8 cellular contexts compared by ENCODE assay signal in the genomic region with DNA sequence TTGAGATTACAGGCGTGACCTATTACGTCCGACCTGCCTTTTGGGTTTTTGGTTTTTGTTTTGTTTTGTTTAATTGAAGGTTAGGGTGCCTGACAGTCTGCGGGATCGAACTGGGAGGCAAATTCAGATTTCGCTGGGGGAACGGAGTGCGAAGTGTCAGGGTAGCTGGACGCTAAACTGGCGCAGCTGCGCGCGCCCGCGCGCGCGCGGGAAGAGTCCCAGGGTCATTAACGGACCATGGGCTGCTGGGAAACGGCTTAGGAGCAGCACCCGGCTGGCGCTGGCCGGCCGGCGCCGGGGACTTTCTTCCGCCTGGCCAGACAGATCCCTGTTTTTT. TPM values are rescaled to one million over a fixed set of nuclear protein-coding genes. Genes with fewer than 3 reads are reported as not detected.
DNase-seq lines count a peak whose midpoint lies in the region; ATAC-seq and TF ChIP-seq lines count a peak whose summit lies in the region.

No MANE protein-coding gene starts in this region.

- no peak overlapping the region for H2BK120ac ChIP-seq in trophoblast cell (ENCODE audit: insufficient read depth, low read length, poor library complexity)

- peak overlapping the region; percentile 80 for H3K9ac ChIP-seq in KMS-11
- H3K9ac ChIP-seq in trophoblast cell (ENCODE audit: low read length): peak overlapping the region; percentile 52

- H2AK5ac ChIP-seq in trophoblast cell (ENCODE audit: low read length): no peak overlapping the region

- 1% methylated on average over 28 of the region's 28 CpGs for WGBS in heart right ventricle, 2 donors
- WGBS in trophoblast cell (ENCODE audit: extremely low coverage, insufficient coverage, insufficient read length): no CpG with 5 or more reads among the region's 28 CpGs

- intact Hi-C loops in heart right ventricle (cut with DNase I): loop anchor here (2.0 to 10.0 kb wide), 15 partner anchors 28 to 290 kb away; a partner anchor contains a TSS

- H3K4me1 ChIP-seq in KMS-11 (ENCODE audit: low read depth, poor library complexity, severe bottlenecking) (peaks cover 46% of the 10 kb centered on the region), heart right ventricle (peaks cover 27 to 79% (median 62%) of the 10 kb centered on the region in 9 donors), trophoblast cell (ENCODE audit: control insufficient read depth in 1 of 2, insufficient read depth in 2 of 2, low read length in 2 of 2) (peaks cover 17 to 23% of the 10 kb centered on the region in 2 experiments)

- H3K14ac ChIP-seq in trophoblast cell (ENCODE audit: low read length): no peak overlapping the region

- H2BK12ac ChIP-seq in trophoblast cell (ENCODE audit: low read length): no peak overlapping the region

- DNase-seq in AG08396 (ENCODE audit: low spot score) (peak; percentile 91), amniotic stem cell (lab: John Stamatoyannopoulos, UW) (peak; percentile 73), heart right ventricle (peak; percentile 90), trophoblast cell (peak; percentile 79 to 89)

- H4K12ac ChIP-seq in trophoblast cell (ENCODE audit: low read depth, low read length): peak overlapping the region; percentile 9

- H3K4me2 ChIP-seq in KMS-11: peak overlapping the region; percentile 100
- H3K4me2 ChIP-seq in trophoblast cell (ENCODE audit: low read length): peak overlapping the region; percentile 93

- H3K79me1 ChIP-seq in trophoblast cell (ENCODE audit: low read length): peaks cover 17% of the 10 kb centered on the region

- peak overlapping the region; percentile 83 for H4K8ac ChIP-seq in trophoblast cell (ENCODE audit: low read depth, low read length)

- H2BK5ac ChIP-seq in trophoblast cell (ENCODE audit: low read depth, low read length, poor library complexity): peak overlapping the region; percentile 85

- H3K27ac ChIP-seq in KMS-11 (peak overlapping the region; percentile 84), heart right ventricle (peak overlapping the region; percentile 89 to 98 (median 96)), trophoblast cell (ENCODE audit: low read depth, low read length) (peak overlapping the region; percentile 86)

- peak; percentile 39 for ATAC-seq in GM18867 (IDR thresholded peaks at IDR 0.05; ENCODE audit: unreplicated experiment)
- peak; percentile 87 to 95 (median 93) for ATAC-seq in heart right ventricle
- no peak for ATAC-seq in GM18858 (IDR thresholded peaks at IDR 0.05; ENCODE audit: unreplicated experiment)

- H3K23ac ChIP-seq in trophoblast cell (ENCODE audit: low read length): no peak overlapping the region

- H4K91ac ChIP-seq in trophoblast cell (ENCODE audit: low read depth, low read length): peak overlapping the region; percentile 70

- H3K9me3 ChIP-seq in heart right ventricle (no peaks in the 10 kb centered on the region), trophoblast cell (ENCODE audit: insufficient read depth, low read depth, low read length) (no peaks in the 10 kb centered on the region)

- H3K79me2 ChIP-seq in KMS-11 (ENCODE audit: insufficient read depth, low read depth) (peaks cover 88% of the 10 kb centered on the region), trophoblast cell (ENCODE audit: control insufficient read depth, insufficient read depth, low read length, poor library complexity) (peaks cover 24% of the 10 kb centered on the region)

- H3K27me3 ChIP-seq in KMS-11 (ENCODE audit: insufficient read depth, low read depth): no peaks in the 10 kb centered on the region
- no peaks in the 10 kb centered on the region for H3K27me3 ChIP-seq in heart right ventricle
- no peaks in the 10 kb centered on the region for H3K27me3 ChIP-seq in trophoblast cell (ENCODE audit: insufficient read depth, low read length)

- peak overlapping the region; percentile 4 for H3K4ac ChIP-seq in trophoblast cell (ENCODE audit: low read depth, low read length)

- no peak overlapping the region for H3K18ac ChIP-seq in trophoblast cell (ENCODE audit: low read length)

- H3K36me3 ChIP-seq in KMS-11 (ENCODE audit: insufficient read depth): peaks cover 28% of the 10 kb centered on the region; the same call in 1 of the 2 replicates
- peaks cover 0 to 34% (median 27%) of the 10 kb centered on the region in 9 donors for H3K36me3 ChIP-seq in heart right ventricle
- peaks cover 22 to 30% of the 10 kb centered on the region in 2 experiments for H3K36me3 ChIP-seq in trophoblast cell (ENCODE audit: control insufficient read depth in 1 of 2, insufficient read depth in 2 of 2, low read length in 2 of 2)

- peaks cover 30% of the 10 kb centered on the region for H4K20me1 ChIP-seq in KMS-11 (ENCODE audit: insufficient read depth)

- TF ChIP-seq CTCF in KMS-11 (conservative IDR thresholded peaks at IDR 0.05; ENCODE audit: low read depth, low read length) (no peak), heart right ventricle (IDR thresholded peaks at IDR 0.05) (no peak)

- H3K4me3 ChIP-seq in KMS-11 (IDR thresholded peaks at IDR 0.05; ENCODE audit: insufficient read depth, low read depth, low read length) (no peak overlapping the region), heart right ventricle (peak overlapping the region; percentile 84 to 100 (median 93)), trophoblast cell (ENCODE audit: low read depth, low read length) (no peak overlapping the region)

- H2AFZ ChIP-seq in KMS-11 (ENCODE audit: low read depth) (peak overlapping the region; percentile 73), trophoblast cell (ENCODE audit: insufficient read depth, low read length, poor library complexity) (peak overlapping the region; percentile 14)

TF ChIP-seq in PFSK-1, 5 proteins besides CTCF, POLR2A, EP300 and RAD21:
- peak; percentile 70; the same call in 1 of the 2 replicates for TF ChIP-seq SIN3A (IDR thresholded peaks at IDR 0.05; ENCODE audit: borderline replicate concordance, insufficient read depth, low read length)
- no peak for TF ChIP-seq POLR2AphosphoS5 (IDR thresholded peaks at IDR 0.05; ENCODE audit: low read depth, low read length)

RNA-seq across cellular contexts. Expression of a gene that starts 6.8 kb away (rescaled TPM):
- polyA plus RNA-seq in PFSK-1 (2012; ENCODE audit: insufficient read length, low read depth): 131 TPM
- 100 to 1,000 TPM; 126 to 258 (median 169) TPM for total RNA-seq in heart right ventricle
- polyA plus RNA-seq in heart right ventricle: 100 to 1,000 TPM in 1 of 2 donors, 10 to 100 TPM in 1; 16.9 to 122 TPM
- polyA plus RNA-seq in trophoblast cell (2013): 125 and 135 TPM in 2 replicates

RNA-seq across cellular contexts. Expression of a gene that starts 19.0 kb away (rescaled TPM):
- 1.4 TPM for polyA plus RNA-seq in PFSK-1 (2012; ENCODE audit: insufficient read length, low read depth)
- total RNA-seq in heart right ventricle: 100 to 1,000 TPM; 202 to 679 (median 259) TPM
- polyA plus RNA-seq in heart right ventricle: 100 to 1,000 TPM; 113 to 166 TPM
- 93.2 and 100 TPM in 2 replicates for polyA plus RNA-seq in trophoblast cell (2013)

RNA-seq across cellular contexts. Expression of a gene that starts 19.3 kb away (rescaled TPM):
- 0.23 TPM for polyA plus RNA-seq in PFSK-1 (2012; ENCODE audit: insufficient read length, low read depth)
- 1 to 10 TPM; 1.1 to 2.9 (median 1.9) TPM for total RNA-seq in heart right ventricle
- 1 to 10 TPM in 1 of 2 donors, under 1 TPM in 1; 0.80 to 1.4 TPM for polyA plus RNA-seq in heart right ventricle
- 0.87 and 0.94 TPM in 2 replicates for polyA plus RNA-seq in trophoblast cell (2013)

RNA-seq across cellular contexts. Expression of a gene that starts 27.6 kb away (rescaled TPM):
- polyA plus RNA-seq in PFSK-1 (2012; ENCODE audit: insufficient read length, low read depth): 110 TPM
- 10 to 100 TPM; 18.9 to 27.6 (median 23.0) TPM for total RNA-seq in heart right ventricle
- polyA plus RNA-seq in heart right ventricle: 10 to 100 TPM; 17.5 to 52.0 TPM
- 109 and 111 TPM in 2 replicates for polyA plus RNA-seq in trophoblast cell (2013)

RNA-seq across cellular contexts. Expression of a gene that starts 28.3 kb away (rescaled TPM):
- polyA plus RNA-seq in PFSK-1 (2012; ENCODE audit: insufficient read length, low read depth): 95.0 TPM
- total RNA-seq in heart right ventricle: 10 to 100 TPM; 18.1 to 32.4 (median 22.3) TPM
- 10 to 100 TPM; 15.7 to 48.0 TPM for polyA plus RNA-seq in heart right ventricle
- polyA plus RNA-seq in trophoblast cell (2013): 104 and 109 TPM in 2 replicates

Comparison
In these comparisons a context has a peak if more than half of its experiments do, and no peak if none do; other contexts are left out.
1. H3K4me3 ChIP-seq: peak in heart right ventricle (10 of 10); none in KMS-11 (single experiment) and trophoblast cell (single experiment).
2. Peak in every context shown above with its lines, with median percentiles within 50 percentile points of each other: DNase-seq and H3K27ac ChIP-seq.